Comparison of ENCODE assay signal across 14 cellular contexts in the genomic region with DNA sequence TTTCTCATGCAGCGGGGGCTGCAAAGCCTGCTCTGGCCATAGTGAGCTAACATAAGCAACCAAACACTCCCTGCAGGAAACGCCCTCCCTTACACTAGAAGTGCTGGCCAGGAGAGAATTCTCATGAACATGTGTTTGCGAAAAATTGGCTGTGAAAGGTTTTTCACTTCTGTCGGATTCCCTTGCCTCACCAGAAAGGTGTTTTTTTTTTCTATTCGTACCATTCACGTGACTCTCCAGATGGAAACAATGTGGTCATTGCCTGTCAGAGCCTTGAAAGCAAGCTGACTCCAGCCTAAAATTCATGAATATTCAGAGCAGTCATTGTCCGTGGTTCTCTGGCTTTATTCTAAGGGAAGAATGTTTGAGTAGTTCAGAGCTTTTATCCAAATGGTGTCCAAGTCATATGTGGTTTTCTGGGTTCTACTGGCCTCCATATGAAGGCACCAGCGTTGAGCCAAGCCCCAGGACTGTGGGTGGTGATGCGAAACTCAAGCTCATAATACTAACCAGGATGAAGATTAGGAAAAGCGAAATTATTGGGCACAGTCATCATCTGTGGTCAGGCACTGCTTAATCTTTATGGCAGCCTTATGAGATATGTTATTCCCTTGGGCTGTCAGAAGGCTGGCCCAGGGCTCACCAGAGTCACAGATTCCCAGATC.
A peak's percentile ranks its signal among the peaks of the same experiment; 100 is the strongest.
DNase-seq lines count a peak whose midpoint lies in the region; ATAC-seq and TF ChIP-seq lines count a peak whose summit lies in the region.
"Had no signal": no experiment of that assay in that cellular context is flagged by ENCODE, and none has a peak within 500 bp of the region (broad histone marks: within the 10 kb centered on the region; RNA-seq: fewer than 3 reads in every experiment).

No MANE protein-coding gene starts in this region.

- WGBS in body of pancreas, 2 donors = 68 to 70% methylated on average over 10 of the region's 10 CpGs
- 56% methylated on average over 10 of the region's 10 CpGs for WGBS in right cardiac atrium

- in situ Hi-C loops in G401 (cut with HindIII; ENCODE audit: low sequenced_read_pairs) = no loop called here

- no peaks in the 10 kb centered on the region for H3K9me3 ChIP-seq in body of pancreas
- H3K9me3 ChIP-seq in right cardiac atrium (ENCODE audit: control insufficient read depth, low read length) = no peaks in the 10 kb centered on the region

- no peak overlapping the region for H3K4me3 ChIP-seq in body of pancreas
- H3K4me3 ChIP-seq in right cardiac atrium (ENCODE audit: low read length) = no peak overlapping the region

- TF ChIP-seq POLR2A in body of pancreas (IDR thresholded peaks at IDR 0.05) = no peak

- H3K4me1 ChIP-seq in body of pancreas = peaks cover 13% of the 10 kb centered on the region
- H3K4me1 ChIP-seq in right cardiac atrium (ENCODE audit: control insufficient read depth, insufficient read depth, low read length) = no peaks in the 10 kb centered on the region

- H3K27ac ChIP-seq in body of pancreas = peak overlapping the region in 2 of 4 donors; percentile 8 to 37
- H3K27ac ChIP-seq in right cardiac atrium (ENCODE audit: low read length) = no peak overlapping the region

- TF ChIP-seq CTCF in body of pancreas (IDR thresholded peaks at IDR 0.05) = no peak

- H3K27me3 ChIP-seq in body of pancreas (no peaks in the 10 kb centered on the region), right cardiac atrium (ENCODE audit: control insufficient read depth, insufficient read depth) (no peaks in the 10 kb centered on the region)

- H3K36me3 ChIP-seq in body of pancreas (replicated peaks in 1 of 2; ENCODE audit: insufficient read depth in 1 of 2, low read depth in 2 of 2) = peaks cover 6 to 31% of the 10 kb centered on the region in 2 donors

- ATAC-seq in body of pancreas (peak; percentile 53), right cardiac atrium (peak; percentile 44 to 65), GM21619 (IDR thresholded peaks at IDR 0.05; ENCODE audit: unreplicated experiment) (no peak), GM19395 (IDR thresholded peaks at IDR 0.05; ENCODE audit: unreplicated experiment) (no peak), GM21381 (IDR thresholded peaks at IDR 0.05; ENCODE audit: unreplicated experiment) (no peak)

- intact Hi-C loops in body of pancreas (cut with DNase I) = no loop called here
- intact Hi-C loops in right cardiac atrium (cut with DNase I) = no loop called here

- peak; percentile 80 for DNase-seq in G401 (ENCODE audit: low spot score)
- no peak for DNase-seq in body of pancreas
- DNase-seq in right cardiac atrium = no peak
- DNase-seq in pons (ENCODE audit: low spot score) = peak; percentile 64
- no peak for DNase-seq in activated gamma-delta T cell treated with Interleukin-2 at 50 U/mL for 16 hours
- DNase-seq: activated CD4-positive, CD25-positive, alpha-beta regulatory T cell; activated effector memory CD4-positive, alpha-beta T cell treated with anti-CD3 and anti-CD28 coated beads, Interleukin-2, amount 50 U/mL, for 16 hours; CD8-positive, alpha-beta memory T cell; effector memory CD4-positive, alpha-beta T cell; KBM-7; NCI-H2171 treated with DMSO at 0.1 percent for 48 hours had no signal

Comparison
In these comparisons a context has a peak if more than half of its experiments do, and no peak if none do; other contexts are left out.
1. DNase-seq: peak in G401 (single experiment) and pons (single experiment); none in body of pancreas (0 of 4), right cardiac atrium (0 of 3) and activated gamma-delta T cell treated with Interleukin-2 at 50 U/mL for 16 hours (single experiment).
2. ATAC-seq: peak in body of pancreas (single experiment) and right cardiac atrium (2 of 2); none in GM21619 (single experiment), GM19395 (single experiment) and GM21381 (single experiment).